Comparison of ENCODE assay signal across 8 cellular contexts in genomic region chr4:120066525-120067333, GRCh38. TPM values are rescaled to one million over a fixed set of nuclear protein-coding genes. Genes with fewer than 3 reads are reported as not detected.
DNase-seq lines count a peak whose midpoint lies in the region; ATAC-seq, FAIRE-seq and TF ChIP-seq lines count a peak whose summit lies in the region.

Gene MAD2L1, minus strand, starts transcription at chr4:120066848. Its CDS starts 114 bp downstream, at chr4:120066734.

- H3K4me2 ChIP-seq in OCI-LY7 (ENCODE audit: low read length) (peak within 1 kb of the TSS; percentile 92), endothelial cell of umbilical vein (ENCODE audit: insufficient read depth, low read length) (peak within 1 kb of the TSS; percentile 92)

- no peaks in the 10 kb centered on the region for H3K9me2 ChIP-seq in OCI-LY7 (ENCODE audit: insufficient read depth, low read length)

- CTCF ChIA-PET in OCI-LY7 (lab: Charles Lee; ENCODE audit: unreplicated experiment), result no interaction called here
- CTCF ChIA-PET in endothelial cell of umbilical vein (lab: Charles Lee), result interaction anchor here (0.6 to 1.3 kb wide), 3 partner anchors 11 to 1182 kb away, joined by 3 to 4 read pairs (median 3); no protein-coding TSS in a partner anchor

- intact Hi-C loops in OCI-LY7 (cut with micrococcal nuclease; ENCODE audit: unreplicated experiment), result loop anchor here (1.0 kb wide), 1 partner anchor 65 kb away; no protein-coding TSS in a partner anchor
- intact Hi-C loops in endothelial cell of umbilical vein (cut with micrococcal nuclease), result loop anchor here (1.0 kb wide), 1 partner anchor 856 kb away; the partner anchor contains the start of gene PRDM5

- DNase-seq in D721Med (ENCODE audit: insufficient read length, low spot score) (peak; percentile 78), HuH-7.5 (ENCODE audit: low spot score) (peak; percentile 38), OCI-LY7 (ENCODE audit: low spot score) (peak; percentile 98), activated T-cell treated with anti-CD3 and anti-CD28 coated beads for 1 hour (ENCODE audit: low read depth) (peak; percentile 99), endothelial cell of umbilical vein (ENCODE audit: low read depth, low spot score) (peak; percentile 99), midbrain (lab: John Stamatoyannopoulos, UW) (peak; percentile 98)
- peak; percentile 97 to 98 for DNase-seq in stimulated activated CD8-positive, alpha-beta memory T cell treated with anti-CD3 and anti-CD28 coated beads, Interleukin-2, amount 100 ng/mL, for 1 hour (ENCODE audit: low read depth in 2 of 2)

- H3K27ac ChIP-seq in OCI-LY7 (ENCODE audit: low read depth, low read length, poor library complexity, severe bottlenecking), result peak within 1 kb of the TSS; percentile 92
- peak within 1 kb of the TSS; percentile 76 for H3K27ac ChIP-seq in endothelial cell of umbilical vein (ENCODE audit: insufficient read depth, low read depth, low read length)

- H3K36me3 ChIP-seq in OCI-LY7 (ENCODE audit: insufficient read depth, low read length) (peaks cover 44% of the 10 kb centered on the region), endothelial cell of umbilical vein (ENCODE audit: control insufficient read depth in 2 of 2, extremely low read depth in 1 of 2, insufficient read depth in 2 of 2, low read length in 2 of 2) (peaks cover 0 to 10% of the 10 kb centered on the region in 2 experiments)

- H3K9ac ChIP-seq in endothelial cell of umbilical vein (replicated peaks; ENCODE audit: extremely low read depth, insufficient read depth, low read length), result peak within 1 kb of the TSS; percentile 77

- no peaks in the 10 kb centered on the region for H3K27me3 ChIP-seq in endothelial cell of umbilical vein (ENCODE audit: control insufficient read depth in 2 of 2, insufficient read depth in 2 of 2, low read length in 2 of 2)

- peaks cover 60% of the 10 kb centered on the region for H3K4me1 ChIP-seq in OCI-LY7 (ENCODE audit: insufficient read depth, low read length, poor library complexity, severe bottlenecking)
- peaks cover 35% of the 10 kb centered on the region for H3K4me1 ChIP-seq in endothelial cell of umbilical vein (ENCODE audit: control insufficient read depth, extremely low read depth, insufficient read depth, low read length)

- FAIRE-seq in D721Med (lab: Jason Lieb, UNC), result peak; percentile 48
- peak; percentile 96 for FAIRE-seq in endothelial cell of umbilical vein (lab: Jason Lieb, UNC)

- no TSS peak for BruUV-seq in OCI-LY7 (replicated peaks; lab: Mats Ljungman, UMichigan)
- TSS peak; percentile 92 for BruUV-seq in endothelial cell of umbilical vein (replicated peaks; lab: Mats Ljungman, UMichigan)

- TF ChIP-seq POLR2A in endothelial cell of umbilical vein (IDR thresholded peaks at IDR 0.05; ENCODE audit: low read depth, low read length), result peak; percentile 94

- peak within 1 kb of the TSS; percentile 72 for H2AFZ ChIP-seq in OCI-LY7 (ENCODE audit: low read length)
- H2AFZ ChIP-seq in endothelial cell of umbilical vein (ENCODE audit: low read depth, low read length), result peak within 1 kb of the TSS; percentile 70

- H3K4me3 ChIP-seq in OCI-LY7 (ENCODE audit: low read depth, low read length, poor library complexity, severe bottlenecking) (peak within 1 kb of the TSS; percentile 85), endothelial cell of umbilical vein (replicated peaks in 1 of 3; ENCODE audit: insufficient read depth in 1 of 3, low read depth in 1 of 3, low read length in 3 of 3) (peak within 1 kb of the TSS; percentile 55 to 79 (median 75))

- H4K20me1 ChIP-seq in OCI-LY7 (ENCODE audit: insufficient read depth, low read length) (peaks cover 38% of the 10 kb centered on the region), endothelial cell of umbilical vein (replicated peaks; ENCODE audit: control insufficient read depth, extremely low read depth, insufficient read depth, low read length) (no peaks in the 10 kb centered on the region)

- no peaks in the 10 kb centered on the region for H3K9me1 ChIP-seq in endothelial cell of umbilical vein (replicated peaks; ENCODE audit: control insufficient read depth, extremely low read depth, insufficient read depth, low read length)

- dilution Hi-C loops in endothelial cell of umbilical vein (cut with MboI; ENCODE audit: extremely low pct_ligation_motif_present, low sequenced_read_pairs), result no loop called here

- H3K79me2 ChIP-seq in OCI-LY7 (ENCODE audit: insufficient read depth, low read depth, low read length) (peaks cover 74% of the 10 kb centered on the region), endothelial cell of umbilical vein (ENCODE audit: control insufficient read depth, insufficient read depth, low read length) (peaks cover 45% of the 10 kb centered on the region)

- H3K9me3 ChIP-seq in OCI-LY7 (ENCODE audit: low read length), result no peaks in the 10 kb centered on the region
- H3K9me3 ChIP-seq in endothelial cell of umbilical vein (replicated peaks; ENCODE audit: control insufficient read depth, insufficient read depth, low read length), result no peaks in the 10 kb centered on the region

- ATAC-seq in GM21526 (IDR thresholded peaks at IDR 0.05; ENCODE audit: low FRiP score, unreplicated experiment), result peak; percentile 88

- POLR2A ChIA-PET in OCI-LY7 (lab: Charles Lee), result interaction anchor here (1.2 to 1.9 kb wide), 5 partner anchors 10 to 699 kb away, joined by 3 to 12 read pairs (median 6); no protein-coding TSS in a partner anchor
- POLR2A ChIA-PET in endothelial cell of umbilical vein (lab: Charles Lee), result interaction anchor here (0.5 kb wide), 1 partner anchor 519 kb away, joined by 4 read pairs; no protein-coding TSS in a partner anchor

- TF ChIP-seq CTCF in D721Med (IDR thresholded peaks at IDR 0.05; ENCODE audit: insufficient read depth, missing control alignments) (no peak), OCI-LY7 (conservative IDR thresholded peaks at IDR 0.05; ENCODE audit: low read length) (no peak), endothelial cell of umbilical vein (IDR thresholded peaks at IDR 0.05; ENCODE audit: extremely low read depth in 1 of 2, insufficient read depth in 1 of 2, low read depth in 1 of 2, low read length in 2 of 2) (no peak)

TF ChIP-seq in endothelial cell of umbilical vein, 7 proteins besides CTCF, POLR2A, EP300 and RAD21:
- peak; percentile 17 for TF ChIP-seq MYC (IDR thresholded peaks at IDR 0.05; ENCODE audit: low read depth, low read length)
- TF ChIP-seq FOS (IDR thresholded peaks at IDR 0.05; ENCODE audit: borderline replicate concordance, insufficient read depth, low read length), result no peak
- TF ChIP-seq JUN (IDR thresholded peaks at IDR 0.05; ENCODE audit: borderline replicate concordance, insufficient read depth, insufficient read length, low read depth), result no peak
- peak; percentile 55 for TF ChIP-seq MAX (IDR thresholded peaks at IDR 0.05; ENCODE audit: insufficient read depth, insufficient read length)
- TF ChIP-seq POLR2AphosphoS5 (IDR thresholded peaks at IDR 0.05; ENCODE audit: insufficient read depth, low read depth, low read length), result peak; percentile 80
- TF ChIP-seq EZH2 (IDR thresholded peaks at IDR 0.05; ENCODE audit: borderline replicate concordance, low read depth, low read length, severe bottlenecking), result no peak
- TF ChIP-seq GATA2 (IDR thresholded peaks at IDR 0.05; ENCODE audit: insufficient read depth, insufficient read length, low read depth, low read length), result no peak
TF ChIP-seq in endothelial cell of umbilical vein: peak in this region for 3.

RNA-seq across cellular contexts. Expression of gene MAD2L1, which starts in this region (rescaled TPM):
- 69.3 and 109 TPM in 2 replicates for total RNA-seq in OCI-LY7 (2014; rRNA removed; shearing (Covaris generic))
- total RNA-seq in OCI-LY7 (2022) (112 TPM in 2 replicates), endothelial cell of umbilical vein (35.4 and 41.4 TPM in 2 replicates)
- polyA plus RNA-seq in endothelial cell of umbilical vein, result 12.3 and 15.6 TPM in 2 replicates
- 22.4 TPM in 2 replicates for polyA plus RNA-seq in endothelial cell of umbilical vein (2011; cell fraction: cytosol; rRNA removed)
- polyA plus RNA-seq in endothelial cell of umbilical vein (2011; cell fraction: nucleus; rRNA removed), result 16.1 and 18.2 TPM in 2 replicates
- polyA plus RNA-seq in endothelial cell of umbilical vein (2012), result 27.2 and 47.5 TPM in 2 replicates
- polyA minus RNA-seq in endothelial cell of umbilical vein, result 28.8 and 29.0 TPM in 2 replicates
- polyA minus RNA-seq in endothelial cell of umbilical vein (2011; cell fraction: cytosol; rRNA and poly(A)+ RNA removed), result 22.4 TPM
- polyA minus RNA-seq in endothelial cell of umbilical vein (2011; cell fraction: nucleus; rRNA and poly(A)+ RNA removed), result 21.0 and 25.7 TPM in 2 replicates

Comparison
In these comparisons a context has a peak if more than half of its experiments do, and no peak if none do; other contexts are left out.
1. Peak in every context shown above with its lines: DNase-seq, ATAC-seq, H3K4me3 ChIP-seq and H3K27ac ChIP-seq.
2. DNase-seq: peak in every context shown above with its lines; median percentile 99 in activated T-cell treated with anti-CD3 and anti-CD28 coated beads for 1 hour; 99 in endothelial cell of umbilical vein; 98 in OCI-LY7; 98 in midbrain; 98 in stimulated activated CD8-positive, alpha-beta memory T cell treated with anti-CD3 and anti-CD28 coated beads, Interleukin-2, amount 100 ng/mL, for 1 hour; 78 in D721Med; 38 in HuH-7.5.